ENCODE assay signal across 31 cellular contexts in the genomic region with DNA sequence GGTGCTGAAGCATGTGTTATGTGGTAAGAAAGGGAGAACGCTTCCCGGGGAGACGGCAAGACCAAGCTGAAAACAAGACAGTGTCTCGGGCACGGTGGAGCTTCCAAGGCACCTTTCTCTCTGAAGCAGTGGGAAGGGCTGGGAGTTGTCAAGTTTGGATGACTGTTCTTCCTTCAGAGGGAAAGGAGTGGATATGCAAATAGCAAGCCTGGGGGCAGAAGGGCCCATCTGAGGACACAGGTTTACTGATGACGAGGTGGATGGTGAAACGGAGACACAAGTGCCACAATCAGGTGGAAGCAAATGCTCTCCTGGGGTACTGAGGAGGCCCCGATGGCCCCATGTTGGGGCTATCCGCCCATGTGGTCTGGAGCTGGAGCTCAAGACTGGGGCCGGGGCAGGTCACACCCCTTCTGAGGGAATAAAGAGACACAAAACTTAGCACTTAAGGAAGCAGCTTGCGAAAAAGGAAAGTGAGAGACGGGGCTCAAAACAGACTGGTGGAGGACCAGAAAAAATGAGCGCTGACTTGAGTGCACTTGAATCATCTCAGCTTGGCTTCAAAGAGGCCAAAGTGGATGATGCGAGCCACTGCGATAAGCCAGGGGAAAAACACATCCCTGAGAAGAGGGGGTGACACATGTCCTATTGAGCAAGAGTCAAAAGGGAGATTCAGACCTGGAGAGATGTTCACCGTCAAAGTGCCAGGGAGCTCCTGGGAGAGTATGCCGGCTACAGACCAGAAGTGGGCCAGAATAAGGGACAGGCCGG. TPM values are rescaled to one million over a fixed set of nuclear protein-coding genes. Genes with fewer than 3 reads are reported as not detected.
A peak's percentile ranks its signal among the peaks of the same experiment; 100 is the strongest.
DNase-seq lines count a peak whose midpoint lies in the region; ATAC-seq and TF ChIP-seq lines count a peak whose summit lies in the region.
"Had no signal": no experiment of that assay in that cellular context is flagged by ENCODE, and none has a peak within 500 bp of the region (broad histone marks: within the 10 kb centered on the region; RNA-seq: fewer than 3 reads in every experiment).

No MANE protein-coding gene starts in this region.

- H3K56ac ChIP-seq in IMR-90 (ENCODE audit: extremely low read depth, insufficient read depth, low read length) = no peak overlapping the region

- H2AFZ ChIP-seq in IMR-90 (replicated peaks; ENCODE audit: low read length, poor library complexity) = peak overlapping the region; percentile 56

- no peaks in the 10 kb centered on the region for H3K9me3 Mint-ChIP-seq in activated T-cell treated with anti-CD3 and anti-CD28 coated beads, Interleukin-2, amount 50 U/mL, for 72 hours
- H3K9me3 Mint-ChIP-seq in activated T-cell treated with anti-CD3 and anti-CD28 coated beads, Interleukin-2, amount 50 U/mL, for 24 hours = no peaks in the 10 kb centered on the region
- no peaks in the 10 kb centered on the region for H3K9me3 Mint-ChIP-seq in type B pancreatic cell
- H3K9me3 Mint-ChIP-seq: activated naive CD8-positive, alpha-beta T cell treated with anti-CD3 and anti-CD28 coated beads, Interleukin-2, amount 50 U/mL, for 24 hours; H9; natural killer cell treated with Interleukin-12 subunit alpha and Interleukin-12 subunit beta and Interleukin-15 and Interleukin-18, amount 100 ng/mL, for 72 hours had no signal

- no peak overlapping the region for H4K8ac ChIP-seq in IMR-90 (ENCODE audit: low read depth in 2 of 2, low read length in 2 of 2)

- no peak overlapping the region for H4K5ac ChIP-seq in IMR-90 (ENCODE audit: low read depth, low read length)

- peak; percentile 51 to 62 for ATAC-seq in activated T-cell treated with anti-CD3 and anti-CD28 coated beads, Interleukin-2, amount 50 U/mL, for 72 hours (replicated peaks in 1 of 2)
- ATAC-seq in IMR-90 (ENCODE audit: low read depth) = no peak
- ATAC-seq: activated CD8-positive, alpha-beta memory T cell treated with anti-CD3 and anti-CD28 coated beads, Interleukin-2, amount 10 ng/mL, durations not matched to agents 7 days and 5 days; activated naive CD8-positive, alpha-beta T cell treated with anti-CD3 and anti-CD28 coated beads, Interleukin-2, amount 50 U/mL, for 24 hours; body of pancreas; esophagus mucosa; HepG2; left ventricle myocardium superior; natural killer cell treated with Interleukin-12 subunit alpha and Interleukin-12 subunit beta and Interleukin-15 and Interleukin-18, amount 100 ng/mL, for 72 hours; pancreas had no signal

- H3K4me3 ChIP-seq in IMR-90 (ENCODE audit: insufficient read depth, low read depth, low read length) = no peak overlapping the region
- H3K4me3 ChIP-seq: body of pancreas, pancreas, right atrium auricular region, SJSA1, stomach, tibial nerve had no signal

- no peaks in the 10 kb centered on the region for H4K20me1 ChIP-seq in IMR-90 (ENCODE audit: insufficient read depth, low read length)

- H3K14ac ChIP-seq in IMR-90 (replicated peaks; ENCODE audit: low read depth, low read length) = no peak overlapping the region

- H3K27me3 ChIP-seq in IMR-90 (ENCODE audit: control insufficient read depth, insufficient read depth, low read length) = no peaks in the 10 kb centered on the region
- H3K27me3 ChIP-seq: body of pancreas, pancreas, right atrium auricular region, SJSA1, stomach, tibial nerve had no signal

- no peak overlapping the region for H2BK15ac ChIP-seq in IMR-90 (ENCODE audit: low read depth, low read length)

- in situ Hi-C loops in IMR-90 (cut with MboI; ENCODE audit: low sequenced_read_pairs) = no loop called here

- CTCF ChIA-PET in IMR-90 (lab: Yijun Ruan, JAX) = interaction anchor here (0.6 kb wide), 1 partner anchor 14 kb away, joined by 3 read pairs; no protein-coding TSS in a partner anchor

- POLR2A ChIA-PET in IMR-90 (lab: Charles Lee; ENCODE audit: unreplicated experiment) = no interaction called here

- TF ChIP-seq RAD21 in IMR-90 (IDR thresholded peaks at IDR 0.05; ENCODE audit: low read length) = no peak

- peaks cover 6% of the 10 kb centered on the region; the same call in 1 of the 2 replicates for H3K36me3 ChIP-seq in IMR-90 (ENCODE audit: control insufficient read depth, insufficient read depth, low read length)
- H3K36me3 ChIP-seq: pancreas, right atrium auricular region, SJSA1 had no signal

- no peak overlapping the region for H4K91ac ChIP-seq in IMR-90 (ENCODE audit: insufficient read depth, low read depth, low read length)

- no peaks in the 10 kb centered on the region for H3K9me3 ChIP-seq in IMR-90 (ENCODE audit: control insufficient read depth, insufficient read depth, low read length)
- H3K9me3 ChIP-seq: body of pancreas, Caco-2, pancreas, right atrium auricular region, SJSA1, stomach, tibial nerve had no signal

- peak overlapping the region in 1 of 2 donors; percentile 4 for H3K4me3 Mint-ChIP-seq in activated T-cell treated with anti-CD3 and anti-CD28 coated beads, Interleukin-2, amount 50 U/mL, for 72 hours
- no peak overlapping the region for H3K4me3 Mint-ChIP-seq in activated T-cell treated with anti-CD3 and anti-CD28 coated beads, Interleukin-2, amount 50 U/mL, for 24 hours
- peak overlapping the region; percentile 4 for H3K4me3 Mint-ChIP-seq in type B pancreatic cell
- H3K4me3 Mint-ChIP-seq: activated CD8-positive, alpha-beta memory T cell treated with anti-CD3 and anti-CD28 coated beads, Interleukin-2, amount 10 ng/mL, durations not matched to agents 7 days and 5 days; activated naive CD8-positive, alpha-beta T cell treated with anti-CD3 and anti-CD28 coated beads, Interleukin-2, amount 50 U/mL, for 24 hours; H9; natural killer cell treated with Interleukin-12 subunit alpha and Interleukin-12 subunit beta and Interleukin-15 and Interleukin-18, amount 100 ng/mL, for 72 hours had no signal

- no peak overlapping the region for H3K4me2 ChIP-seq in IMR-90 (ENCODE audit: low read depth, low read length)

- no peak overlapping the region for H3K27ac Mint-ChIP-seq in activated T-cell treated with anti-CD3 and anti-CD28 coated beads, Interleukin-2, amount 50 U/mL, for 72 hours
- no peak overlapping the region for H3K27ac Mint-ChIP-seq in activated T-cell treated with anti-CD3 and anti-CD28 coated beads, Interleukin-2, amount 50 U/mL, for 24 hours
- peak overlapping the region; percentile 85 for H3K27ac Mint-ChIP-seq in type B pancreatic cell
- H3K27ac Mint-ChIP-seq: activated CD8-positive, alpha-beta memory T cell treated with anti-CD3 and anti-CD28 coated beads, Interleukin-2, amount 10 ng/mL, durations not matched to agents 7 days and 5 days; activated naive CD8-positive, alpha-beta T cell treated with anti-CD3 and anti-CD28 coated beads, Interleukin-2, amount 50 U/mL, for 24 hours had no signal

- no peak overlapping the region for H2BK5ac ChIP-seq in IMR-90 (ENCODE audit: low read depth, low read length, poor library complexity, severe bottlenecking)

- no peak overlapping the region for H2BK120ac ChIP-seq in IMR-90 (ENCODE audit: low read depth, low read length)

- H3K36me3 Mint-ChIP-seq in activated T-cell treated with anti-CD3 and anti-CD28 coated beads, Interleukin-2, amount 50 U/mL, for 72 hours (ENCODE audit: insufficient read depth in 2 of 2) = no peaks in the 10 kb centered on the region
- peaks cover 71% of the 10 kb centered on the region for H3K36me3 Mint-ChIP-seq in activated T-cell treated with anti-CD3 and anti-CD28 coated beads, Interleukin-2, amount 50 U/mL, for 24 hours (ENCODE audit: low read depth)
- peaks cover 26% of the 10 kb centered on the region for H3K36me3 Mint-ChIP-seq in type B pancreatic cell

- H3K27ac ChIP-seq in IMR-90 (ENCODE audit: insufficient read depth, low read length) = no peak overlapping the region
- H3K27ac ChIP-seq: body of pancreas, HL-60, pancreas, right atrium auricular region, SJSA1, stomach, tibial nerve had no signal

- H2BK20ac ChIP-seq in IMR-90 (ENCODE audit: low read depth, low read length) = no peak overlapping the region

- H3K9me1 ChIP-seq in IMR-90 (ENCODE audit: insufficient read depth, low read length) = peaks cover 12% of the 10 kb centered on the region; the same call in 1 of the 2 replicates

- H3K4me1 Mint-ChIP-seq in activated T-cell treated with anti-CD3 and anti-CD28 coated beads, Interleukin-2, amount 50 U/mL, for 72 hours (ENCODE audit: low read depth) = peaks cover 22% of the 10 kb centered on the region
- peaks cover 5% of the 10 kb centered on the region for H3K4me1 Mint-ChIP-seq in activated T-cell treated with anti-CD3 and anti-CD28 coated beads, Interleukin-2, amount 50 U/mL, for 24 hours (ENCODE audit: low read depth)
- H3K4me1 Mint-ChIP-seq in type B pancreatic cell (ENCODE audit: unreplicated experiment) = peaks cover 31% of the 10 kb centered on the region
- H3K4me1 Mint-ChIP-seq: activated CD8-positive, alpha-beta memory T cell treated with anti-CD3 and anti-CD28 coated beads, Interleukin-2, amount 10 ng/mL, durations not matched to agents 7 days and 5 days; activated naive CD8-positive, alpha-beta T cell treated with anti-CD3 and anti-CD28 coated beads, Interleukin-2, amount 50 U/mL, for 24 hours had no signal

- H3K79me1 ChIP-seq in IMR-90 (ENCODE audit: low read depth in 1 of 2, low read length in 2 of 2) = peaks cover 0 to 18% of the 10 kb centered on the region in 2 experiments; a peak in 2 of 4 replicates

- intact Hi-C loops in IMR-90 (cut with micrococcal nuclease) = no loop called here

- no peak for TF ChIP-seq POLR2A in IMR-90 (IDR thresholded peaks at IDR 0.05; ENCODE audit: low read depth, low read length)

- DNase-seq in activated T-cell treated with anti-CD3 and anti-CD28 coated beads, Interleukin-2, amount 50 U/mL, for 72 hours = no peak
- no peak for DNase-seq in activated T-cell treated with anti-CD3 and anti-CD28 coated beads, Interleukin-2, amount 50 U/mL, for 24 hours
- DNase-seq in IMR-90 (no peak), islet precursor cell (peak; percentile 84), type B pancreatic cell (ENCODE audit: extremely low spot score, unreplicated experiment) (no peak), NCI-H128 (lab: John Stamatoyannopoulos, UW; ENCODE audit: unreplicated experiment) (no peak), retina (no peak), HUDEP-2 (lab: John Stamatoyannopoulos, UW; ENCODE audit: unreplicated experiment in 76 of 76) (no peak)
- DNase-seq: activated CD4-positive, CD25-positive, alpha-beta regulatory T cell treated with anti-CD3 and anti-CD28 coated beads, Interleukin-2, amount 50 U/mL, for 72 hours; activated CD8-positive, alpha-beta memory T cell treated with anti-CD3 and anti-CD28 coated beads, Interleukin-2, amount 10 ng/mL, durations not matched to agents 7 days and 5 days; activated naive CD8-positive, alpha-beta T cell treated with anti-CD3 and anti-CD28 coated beads, Interleukin-2, amount 50 U/mL, for 24 hours; body of pancreas; Caco-2; DND-41; effector memory CD4-positive, alpha-beta T cell; foreskin melanocyte; H9; left ventricle myocardium superior; NCI-H1694 treated with DMSO at 0.1 percent for 48 hours; NCI-H526 treated with DMSO at 0.1 percent for 48 hours; pancreas; stimulated activated CD4-positive, alpha-beta T cell treated with anti-CD3 and anti-CD28 coated beads, Interleukin-4, amount 100 ng/mL, for 4 hours; stomach; T-helper 1 cell had no signal

- no peak overlapping the region for H3K9ac ChIP-seq in IMR-90 (ENCODE audit: low read depth, low read length)

- H3K4me1 ChIP-seq in IMR-90 (ENCODE audit: control insufficient read depth, insufficient read depth, low read length) = peaks cover 17% of the 10 kb centered on the region

- H3K27me3 Mint-ChIP-seq in activated T-cell treated with anti-CD3 and anti-CD28 coated beads, Interleukin-2, amount 50 U/mL, for 72 hours (ENCODE audit: low read depth) = no peaks in the 10 kb centered on the region
- no peaks in the 10 kb centered on the region for H3K27me3 Mint-ChIP-seq in activated T-cell treated with anti-CD3 and anti-CD28 coated beads, Interleukin-2, amount 50 U/mL, for 24 hours
- H3K27me3 Mint-ChIP-seq in type B pancreatic cell = no peaks in the 10 kb centered on the region
- H3K27me3 Mint-ChIP-seq: activated CD8-positive, alpha-beta memory T cell treated with anti-CD3 and anti-CD28 coated beads, Interleukin-2, amount 10 ng/mL, durations not matched to agents 7 days and 5 days; activated naive CD8-positive, alpha-beta T cell treated with anti-CD3 and anti-CD28 coated beads, Interleukin-2, amount 50 U/mL, for 24 hours; natural killer cell treated with Interleukin-12 subunit alpha and Interleukin-12 subunit beta and Interleukin-15 and Interleukin-18, amount 100 ng/mL, for 72 hours had no signal

- no TSS peak for BruUV-seq in IMR-90 (replicated peaks; lab: Mats Ljungman, UMichigan)

- H3K18ac ChIP-seq in IMR-90 (ENCODE audit: low read depth, low read length) = no peak overlapping the region

- no peak overlapping the region for H3K4ac ChIP-seq in IMR-90 (ENCODE audit: low read depth, low read length)

- H2AK5ac ChIP-seq in IMR-90 (ENCODE audit: low read depth, low read length) = peak overlapping the region; percentile 63; the same call in 1 of the 2 replicates

- no peak overlapping the region for H2AK9ac ChIP-seq in IMR-90 (replicated peaks; ENCODE audit: low read depth, low read length, poor library complexity)

- H3K23ac ChIP-seq in IMR-90 (ENCODE audit: low read depth, low read length) = no peak overlapping the region

- no peak for TF ChIP-seq CTCF in IMR-90 (conservative IDR thresholded peaks at IDR 0.05; ENCODE audit: low read depth, low read length)
- TF ChIP-seq CTCF in type B pancreatic cell (conservative IDR thresholded peaks at IDR 0.05) = no peak

- dilution Hi-C loops in IMR-90 (cut with HindIII; ENCODE audit: low sequenced_read_pairs, unreplicated experiment) = no loop called here

- WGBS in IMR-90 (ENCODE audit: extremely low coverage in 2 of 2, insufficient read length in 1 of 2), 2 experiments = 98% methylated on average over 11 of the region's 18 CpGs; no CpG with 5 or more reads in 1 of the 2 experiments

RNA-seq across cellular contexts. Expression of a gene that starts 34.8 kb away (rescaled TPM):
- 1 to 10 TPM; 5.5 to 8.5 TPM for total RNA-seq in activated T-cell treated with anti-CD3 and anti-CD28 coated beads, Interleukin-2, amount 50 U/mL, for 72 hours
- total RNA-seq in IMR-90 (2012; rRNA removed) (8.9 and 9.1 TPM in 2 replicates), type B pancreatic cell (ENCODE audit: low replicate concordance) (92.2 and 118 TPM in 2 replicates)
- polyA plus RNA-seq in IMR-90 (2012; rRNA removed) = 86.2 and 108 TPM in 2 replicates
- polyA plus RNA-seq in IMR-90 (2012; cell fraction: cytosol; rRNA removed) = 69.9 and 88.4 TPM in 2 replicates
- 148 and 251 TPM in 2 replicates for polyA plus RNA-seq in IMR-90 (2012; cell fraction: nucleus; rRNA removed; ENCODE audit: low replicate concordance)
